8 cellular contexts compared by ENCODE assay signal in the genomic region with DNA sequence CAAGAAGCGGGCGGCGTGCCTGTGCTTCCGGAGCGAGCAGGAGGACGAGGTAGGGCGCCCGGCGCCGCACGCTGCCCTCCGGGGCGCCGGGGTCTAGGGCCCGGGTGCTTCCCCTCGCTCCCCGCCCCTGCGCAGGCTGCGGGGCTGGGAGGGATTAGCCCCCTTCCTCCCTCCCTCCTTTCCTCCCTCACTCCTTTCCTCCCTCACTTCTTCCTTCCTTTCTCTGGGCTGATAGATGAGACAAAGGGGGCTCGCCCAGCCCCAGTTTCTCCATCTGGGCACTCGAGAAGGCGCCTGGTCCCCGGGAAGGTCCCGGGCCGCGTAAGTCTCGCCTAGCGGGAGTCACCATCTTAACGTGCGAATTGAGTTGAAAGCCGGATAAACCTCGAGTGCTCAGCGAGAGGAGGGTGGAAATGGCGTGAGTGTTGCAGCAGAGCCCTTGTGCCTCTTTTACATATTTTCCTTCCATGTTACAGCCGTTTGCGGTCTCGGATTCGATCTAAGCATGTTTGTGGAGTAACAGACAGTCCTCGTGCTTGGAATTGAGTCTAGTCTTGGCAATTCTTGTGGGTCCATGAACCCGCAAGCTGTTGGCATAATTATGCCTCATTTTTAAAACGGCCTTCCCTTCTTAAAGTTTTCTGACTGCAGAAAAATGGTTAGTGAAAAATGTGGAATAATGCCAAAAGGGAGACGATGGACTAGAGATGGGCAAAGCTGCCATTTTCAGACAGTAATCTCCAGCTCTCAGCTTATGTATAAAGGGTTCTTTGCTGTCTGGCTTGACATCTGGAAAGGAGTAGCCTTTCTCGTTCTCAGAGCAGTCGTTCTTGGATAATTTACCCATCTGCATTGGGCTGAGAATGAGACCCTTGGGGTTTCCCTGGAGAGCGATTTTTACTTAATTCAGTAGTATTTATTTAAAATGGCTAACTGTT. TPM values are rescaled to one million over a fixed set of nuclear protein-coding genes. Genes with fewer than 3 reads are reported as not detected.
DNase-seq lines count a peak whose midpoint lies in the region; ATAC-seq lines count a peak whose summit lies in the region.

No MANE protein-coding gene starts in this region.

- peak overlapping the region; percentile 100 for H3K27ac Mint-ChIP-seq in activated CD4-positive, alpha-beta T cell treated with anti-CD3 and anti-CD28 coated beads, Interleukin-2, amount 10 ng/mL, durations not matched to agents 7 days and 5 days

- H3K4me1 Mint-ChIP-seq in activated CD4-positive, alpha-beta T cell treated with anti-CD3 and anti-CD28 coated beads, Interleukin-2, amount 10 ng/mL, durations not matched to agents 7 days and 5 days: peaks cover 44% of the 10 kb centered on the region

- H3K4me1 ChIP-seq in ACC112 (ENCODE audit: control insufficient read depth, insufficient read depth, low read length, unreplicated experiment): peaks cover 13% of the 10 kb centered on the region

- H3K36me3 Mint-ChIP-seq in activated CD4-positive, alpha-beta T cell treated with anti-CD3 and anti-CD28 coated beads, Interleukin-2, amount 10 ng/mL, durations not matched to agents 7 days and 5 days (ENCODE audit: low read depth): peaks cover 14% of the 10 kb centered on the region

- H3K79me2 ChIP-seq in ACC112 (ENCODE audit: control insufficient read depth, insufficient read depth, low read length, unreplicated experiment): peaks cover 55% of the 10 kb centered on the region

- peak overlapping the region; percentile 71 for H2AFZ ChIP-seq in ACC112 (ENCODE audit: low read length, unreplicated experiment)

- ATAC-seq in GM18511 (IDR thresholded peaks at IDR 0.05; ENCODE audit: unreplicated experiment): peak; percentile 39
- peak; percentile 22 for ATAC-seq in HG03039 (IDR thresholded peaks at IDR 0.05; ENCODE audit: unreplicated experiment)

- peak; percentile 74 to 83 for DNase-seq in NCI-H524 (lab: John Stamatoyannopoulos, UW)
- DNase-seq in activated CD4-positive, alpha-beta T cell treated with anti-CD3 and anti-CD28 coated beads, Interleukin-2, amount 10 ng/mL, durations not matched to agents 7 days and 5 days: peak; percentile 70
- peak; percentile 62 for DNase-seq in dermis blood vessel endothelial cell
- DNase-seq in medulla oblongata (ENCODE audit: extremely low spot score): peak; percentile 58
- peak; percentile 16 for DNase-seq in stimulated activated CD8-positive, alpha-beta memory T cell treated with anti-CD3 and anti-CD28 coated beads, Interleukin-15, amount 100 ng/mL, for 1 hour (ENCODE audit: low read depth)

- peak overlapping the region; percentile 100 for H3K4me3 Mint-ChIP-seq in activated CD4-positive, alpha-beta T cell treated with anti-CD3 and anti-CD28 coated beads, Interleukin-2, amount 10 ng/mL, durations not matched to agents 7 days and 5 days

- H3K9me3 Mint-ChIP-seq in activated CD4-positive, alpha-beta T cell treated with anti-CD3 and anti-CD28 coated beads, Interleukin-2, amount 10 ng/mL, durations not matched to agents 7 days and 5 days: no peaks in the 10 kb centered on the region

- peak overlapping the region; percentile 97 for H3K4me3 ChIP-seq in ACC112 (ENCODE audit: low read depth, low read length)

- no peaks in the 10 kb centered on the region for H3K27me3 ChIP-seq in ACC112 (ENCODE audit: insufficient read depth, low read length)

- POLR2A ChIA-PET in activated CD4-positive, alpha-beta T cell treated with anti-CD3 and anti-CD28 coated beads, Interleukin-2, amount 10 ng/mL, durations not matched to agents 7 days and 5 days (lab: Charles Lee): no interaction called here

- CTCF ChIA-PET in activated CD4-positive, alpha-beta T cell treated with anti-CD3 and anti-CD28 coated beads, Interleukin-2, amount 10 ng/mL, durations not matched to agents 7 days and 5 days (lab: Charles Lee): no interaction called here

- no peaks in the 10 kb centered on the region for H3K27me3 Mint-ChIP-seq in activated CD4-positive, alpha-beta T cell treated with anti-CD3 and anti-CD28 coated beads, Interleukin-2, amount 10 ng/mL, durations not matched to agents 7 days and 5 days

- H3K27ac ChIP-seq in ACC112 (ENCODE audit: low read depth, low read length): peak overlapping the region; percentile 59

- H3K36me3 ChIP-seq in ACC112 (ENCODE audit: insufficient read depth, low read length): no peaks in the 10 kb centered on the region

RNA-seq across cellular contexts. Expression of gene NUDT4, which starts 0.9 kb away (rescaled TPM):
- total RNA-seq in activated CD4-positive, alpha-beta T cell treated with anti-CD3 and anti-CD28 coated beads, Interleukin-2, amount 10 ng/mL, durations not matched to agents 7 days and 5 days: 10 to 100 TPM; 37.8 to 41.0 TPM
- total RNA-seq in dermis blood vessel endothelial cell: 154 and 162 TPM in 2 replicates

Comparison
In these comparisons a context has a peak if more than half of its experiments do, and no peak if none do; other contexts are left out.
1. Peak in every context shown above with its lines: DNase-seq, ATAC-seq, H3K4me3 ChIP-seq and H3K27ac ChIP-seq.
2. DNase-seq: peak in every context shown above with its lines; median percentile 78 in NCI-H524; 70 in activated CD4-positive, alpha-beta T cell treated with anti-CD3 and anti-CD28 coated beads, Interleukin-2, amount 10 ng/mL, durations not matched to agents 7 days and 5 days; 62 in dermis blood vessel endothelial cell; 58 in medulla oblongata; 16 in stimulated activated CD8-positive, alpha-beta memory T cell treated with anti-CD3 and anti-CD28 coated beads, Interleukin-15, amount 100 ng/mL, for 1 hour.